In the genomic region with DNA sequence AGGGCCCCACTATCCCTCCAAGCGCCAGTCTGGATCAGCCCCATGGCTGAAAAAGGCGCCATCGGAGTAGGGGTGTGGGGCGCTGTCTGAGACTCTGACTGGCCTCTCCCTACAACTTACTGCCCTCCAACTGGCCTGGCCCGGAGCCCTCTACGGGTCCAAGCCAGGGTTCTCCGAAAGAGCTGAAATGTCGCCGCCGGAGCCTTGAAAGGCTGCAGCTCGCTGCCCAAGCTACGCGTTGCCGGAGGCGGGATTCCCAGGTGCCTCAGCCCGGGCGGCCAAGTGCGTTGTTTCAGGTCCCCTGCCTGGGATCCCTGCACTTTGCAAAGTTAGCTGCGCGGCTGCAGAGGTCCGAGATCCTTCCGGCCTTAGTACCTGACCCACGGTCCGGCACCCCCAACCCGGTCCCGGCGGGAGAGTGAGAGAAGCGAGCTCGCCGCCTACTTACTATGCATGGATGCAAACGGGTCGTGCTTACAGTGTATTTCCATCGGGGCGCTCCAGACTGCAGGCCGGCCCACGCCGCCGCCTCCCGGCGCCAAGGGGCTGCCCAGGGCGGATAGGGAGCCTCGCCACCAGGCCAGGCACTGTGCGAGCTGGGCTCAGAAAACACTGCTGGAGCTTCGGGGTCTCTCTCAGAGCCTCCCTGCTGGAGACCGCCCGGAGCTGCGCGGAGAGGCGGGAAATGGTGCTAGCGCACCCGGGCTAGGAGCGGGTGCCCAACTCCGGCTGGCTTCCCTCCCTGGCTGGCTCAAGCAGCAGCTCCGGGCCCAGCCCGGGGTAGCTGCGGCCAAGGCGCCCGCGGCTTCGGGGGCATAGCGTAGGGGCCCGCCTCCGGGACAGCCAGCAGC, we compare ENCODE assay signal across 11 cellular contexts. TPM values are rescaled to one million over a fixed set of nuclear protein-coding genes. Genes with fewer than 3 reads are reported as not detected.
DNase-seq lines count a peak whose midpoint lies in the region; ATAC-seq and TF ChIP-seq lines count a peak whose summit lies in the region.
"Had no signal": no experiment of that assay in that cellular context is flagged by ENCODE, and none has a peak within 500 bp of the region (broad histone marks: within the 10 kb centered on the region; RNA-seq: fewer than 3 reads in every experiment).

No MANE protein-coding gene starts in this region.

- H3K4me1 ChIP-seq in heart left ventricle (peaks cover 10 to 50% (median 32%) of the 10 kb centered on the region in 12 donors), right atrium auricular region (peaks cover 0 to 48% of the 10 kb centered on the region in 2 donors), Peyer's patch (peaks cover 0 to 46% (median 24%) of the 10 kb centered on the region in 4 donors), iPS DF 6.9 (ENCODE audit: control insufficient read depth, insufficient read depth, low read length) (no peaks in the 10 kb centered on the region), left lung (peaks cover 28 to 34% of the 10 kb centered on the region in 2 donors)

- H3K27me3 ChIP-seq in heart left ventricle = peaks cover 74 to 100% (median 98%) of the 10 kb centered on the region in 9 donors
- H3K27me3 ChIP-seq in right atrium auricular region = peaks cover 69 to 73% of the 10 kb centered on the region in 2 donors
- H3K27me3 ChIP-seq in Peyer's patch = peaks cover 0 to 67% of the 10 kb centered on the region in 2 donors
- H3K27me3 ChIP-seq in iPS DF 6.9 (ENCODE audit: control insufficient read depth, insufficient read depth, low read length) = peaks cover 85% of the 10 kb centered on the region
- peaks cover 97 to 100% of the 10 kb centered on the region in 2 donors for H3K27me3 ChIP-seq in left lung

- H3K4me3 ChIP-seq in heart left ventricle (peak overlapping the region in 11 of 12 donors; percentile 4 to 57 (median 35)), right atrium auricular region (peak overlapping the region in 1 of 2 donors; percentile 33), Peyer's patch (peak overlapping the region in 3 of 4 donors; percentile 27 to 56 (median 44)), iPS DF 6.9 (ENCODE audit: low read length) (peak overlapping the region; percentile 2; the same call in 1 of the 2 replicates), left lung (peak overlapping the region in 1 of 2 donors; percentile 20)

- 1 to 4% (median 2%) methylated on average over 10 to 63 of the region's 63 CpGs for WGBS in heart left ventricle, 4 donors
- WGBS in iPS DF 6.9 (ENCODE audit: insufficient coverage, insufficient read length) = no CpG with 5 or more reads among the region's 63 CpGs

- H3K36me3 Mint-ChIP-seq in type B pancreatic cell = peaks cover 7% of the 10 kb centered on the region

- TF ChIP-seq POLR2A in heart left ventricle (IDR thresholded peaks at IDR 0.05) = no peak
- TF ChIP-seq POLR2A in Peyer's patch (IDR thresholded peaks at IDR 0.05) = no peak

- no peaks in the 10 kb centered on the region for H3K9me3 Mint-ChIP-seq in type B pancreatic cell

- H3K4me1 Mint-ChIP-seq in type B pancreatic cell (ENCODE audit: unreplicated experiment) = peaks cover 4% of the 10 kb centered on the region

- no peak overlapping the region for H3K27ac ChIP-seq in heart left ventricle
- H3K27ac ChIP-seq in right atrium auricular region = no peak overlapping the region
- peak overlapping the region in 2 of 4 donors; percentile 52 to 93 for H3K27ac ChIP-seq in Peyer's patch
- H3K27ac ChIP-seq in iPS DF 6.9 (ENCODE audit: low read length) = no peak overlapping the region
- no peak overlapping the region for H3K27ac ChIP-seq in left lung

- H3K9me3 ChIP-seq in heart left ventricle (no peaks in the 10 kb centered on the region), right atrium auricular region (no peaks in the 10 kb centered on the region), Peyer's patch (no peaks in the 10 kb centered on the region), iPS DF 6.9 (ENCODE audit: control insufficient read depth, insufficient read depth, low read length) (no peaks in the 10 kb centered on the region), left lung (no peaks in the 10 kb centered on the region)

- TF ChIP-seq CTCF in heart left ventricle (IDR thresholded peaks at IDR 0.05) (no peak), right atrium auricular region (IDR thresholded peaks at IDR 0.05) (no peak), Peyer's patch (IDR thresholded peaks at IDR 0.05) (no peak), type B pancreatic cell (conservative IDR thresholded peaks at IDR 0.05) (no peak), left lung (IDR thresholded peaks at IDR 0.05) (no peak)

- no peak overlapping the region for H3K27ac Mint-ChIP-seq in type B pancreatic cell

- peaks cover 96% of the 10 kb centered on the region for H3K27me3 Mint-ChIP-seq in type B pancreatic cell

- DNase-seq in heart left ventricle (no peak), right atrium auricular region (ENCODE audit: low spot score) (no peak), Peyer's patch (no peak), iPS DF 6.9 (ENCODE audit: low read depth, low spot score) (no peak), type B pancreatic cell (ENCODE audit: extremely low spot score, unreplicated experiment) (no peak), left lung (no peak), NCI-H510A treated with DMSO at 0.1 percent for 48 hours (lab: John Stamatoyannopoulos, UW) (no peak)
- DNase-seq: NCI-H2081 treated with DMSO at 0.1 percent for 48 hours; stimulated activated CD4-positive, alpha-beta T cell treated with anti-CD3 and anti-CD28 coated beads, Interleukin-12 subunit alpha, Interleukin-12 subunit beta, amount 100 ng/mL, for 4 hours had no signal

- no peaks in the 10 kb centered on the region for H3K36me3 ChIP-seq in heart left ventricle
- no peaks in the 10 kb centered on the region for H3K36me3 ChIP-seq in right atrium auricular region
- H3K36me3 ChIP-seq in Peyer's patch = no peaks in the 10 kb centered on the region
- no peaks in the 10 kb centered on the region for H3K36me3 ChIP-seq in iPS DF 6.9 (ENCODE audit: control insufficient read depth, insufficient read depth, low read length)
- no peaks in the 10 kb centered on the region for H3K36me3 ChIP-seq in left lung

- peak overlapping the region; percentile 52 for H3K4me3 Mint-ChIP-seq in type B pancreatic cell

- no peak for ATAC-seq in heart left ventricle
- no peak for ATAC-seq in GM19397 (IDR thresholded peaks at IDR 0.05; ENCODE audit: unreplicated experiment)
- no peak for ATAC-seq in left lung

- intact Hi-C loops in heart left ventricle (cut with DNase I) = loop anchor here in 1 of 10 donors (10.0 kb wide), 1 partner anchor 58 kb away; no protein-coding TSS in a partner anchor
- intact Hi-C loops in left lung (cut with DNase I) = no loop called here

RNA-seq across cellular contexts. Expression of gene PAX5, which starts 7.8 kb away (rescaled TPM):
- total RNA-seq in heart left ventricle = under 1 TPM in 3 of 9 donors, not detected in 6; 0.02 to 0.37 (median 0.14) TPM
- under 1 TPM in 1 of 2 donors, not detected in 1; 0.01 TPM for polyA plus RNA-seq in heart left ventricle
- under 1 TPM in 1 of 2 donors, not detected in 1; 0.59 TPM for total RNA-seq in right atrium auricular region
- 10 to 100 TPM in 1 of 4 donors, 1 to 10 TPM in 1, under 1 TPM in 1, not detected in 1; 0.95 to 61.9 (median 3.6) TPM for total RNA-seq in Peyer's patch
- total RNA-seq in type B pancreatic cell (ENCODE audit: low replicate concordance) = not detected in 2 replicates
- under 1 TPM; 0.03 to 0.65 TPM for total RNA-seq in left lung
- total RNA-seq: bronchial epithelial cell had no signal
